8 cellular contexts compared by ENCODE assay signal in genomic region chr22:39292561-39293074, GRCh38. TPM values are rescaled to one million over a fixed set of nuclear protein-coding genes. Genes with fewer than 3 reads are reported as not detected.
A peak's percentile ranks its signal among the peaks of the same experiment; 100 is the strongest.
DNase-seq lines count a peak whose midpoint lies in the region; ATAC-seq and TF ChIP-seq lines count a peak whose summit lies in the region.

No MANE protein-coding gene starts in this region.

- peaks cover 58% of the 10 kb centered on the region for H3K4me1 Mint-ChIP-seq in chondrocyte (ENCODE audit: low read depth)

- no peaks in the 10 kb centered on the region for H3K36me3 ChIP-seq in stomach

- no peaks in the 10 kb centered on the region for H3K9me3 Mint-ChIP-seq in chondrocyte (ENCODE audit: low read depth)

- no peak for TF ChIP-seq EP300 in stomach (IDR thresholded peaks at IDR 0.05)

- H3K27me3 ChIP-seq in stomach, result no peaks in the 10 kb centered on the region

- TF ChIP-seq CTCF in chondrocyte (IDR thresholded peaks at IDR 0.05), result no peak
- TF ChIP-seq CTCF in stomach (IDR thresholded peaks at IDR 0.05), result no peak

- WGBS in stomach, 5 donors, result 13 to 37% (median 16%) methylated on average over 9 to 12 of the region's 12 CpGs

- H3K9me3 ChIP-seq in stomach, result no peaks in the 10 kb centered on the region

- intact Hi-C loops in left colon (cut with DNase I, micrococcal nuclease), result no loop called here
- intact Hi-C loops in stomach (cut with DNase I; ENCODE audit: low total_unique reads), result no loop called here

- no peaks in the 10 kb centered on the region for H3K36me3 Mint-ChIP-seq in chondrocyte (ENCODE audit: low read depth)

- peaks cover 39 to 60% (median 49%) of the 10 kb centered on the region in 4 donors for H3K4me1 ChIP-seq in stomach

- DNase-seq in EH (ENCODE audit: low read depth) (peak; percentile 97), NCI-H2196 (lab: John Stamatoyannopoulos, UW; ENCODE audit: unreplicated experiment) (peak; percentile 53), chondrocyte (ENCODE audit: low spot score) (peak; percentile 97), left colon (peak; percentile 77 to 87), stomach (peak; percentile 92), GM19240 (ENCODE audit: insufficient read length, low spot score) (no peak)
- no peak for DNase-seq in effector CD8-positive, alpha-beta T cell (lab: John Stamatoyannopoulos, UW)

- H3K4me3 Mint-ChIP-seq in chondrocyte (ENCODE audit: unreplicated experiment), result no peak overlapping the region

- H3K27ac ChIP-seq in stomach, result peak overlapping the region; percentile 70 to 93 (median 85)

- TF ChIP-seq POLR2A in stomach (IDR thresholded peaks at IDR 0.05), result no peak

- peak overlapping the region; percentile 96 for H3K27ac Mint-ChIP-seq in chondrocyte (ENCODE audit: unreplicated experiment)

- H3K27me3 Mint-ChIP-seq in chondrocyte (ENCODE audit: low read depth), result no peaks in the 10 kb centered on the region

- no peak overlapping the region for H3K4me3 ChIP-seq in stomach

- ATAC-seq in left colon (peak; percentile 88), HG02623 (IDR thresholded peaks at IDR 0.05; ENCODE audit: unreplicated experiment) (no peak)

RNA-seq across cellular contexts. Expression of gene RPL3, which starts 26.8 kb away (rescaled TPM):
- total RNA-seq in chondrocyte (1,302 to 1,415 TPM (median 1,326 TPM) in 3 replicates), left colon (1,000 to 10,000 TPM; 1,637 to 1,665 TPM), stomach (1,000 to 10,000 TPM in 4 of 5 donors, 100 to 1,000 TPM in 1; 940 to 2,730 (median 1,959) TPM)
- 1,000 to 10,000 TPM; 2,938 to 5,267 (median 3,478) TPM for polyA plus RNA-seq in stomach

RNA-seq across cellular contexts. Expression of gene PDGFB, which starts 47.8 kb away (rescaled TPM):
- total RNA-seq in chondrocyte, result 10.5 to 16.9 TPM (median 16.5 TPM) in 3 replicates
- 1 to 10 TPM; 2.7 to 5.3 TPM for total RNA-seq in left colon
- total RNA-seq in stomach, result 10 to 100 TPM in 2 of 5 donors, 1 to 10 TPM in 3; 1.2 to 58.5 (median 9.5) TPM
- polyA plus RNA-seq in stomach, result 1 to 10 TPM; 3.6 to 4.1 (median 3.6) TPM

RNA-seq across cellular contexts. Expression of gene SYNGR1, which starts 57.2 kb away (rescaled TPM):
- total RNA-seq in chondrocyte (15.0 to 18.4 TPM (median 16.5 TPM) in 3 replicates), left colon (1 to 10 TPM; 1.3 to 4.4 TPM), stomach (1 to 10 TPM in 4 of 5 donors, under 1 TPM in 1; 0.45 to 9.3 (median 5.2) TPM)
- 10 to 100 TPM in 1 of 3 donors, 1 to 10 TPM in 2; 7.3 to 18.1 (median 7.8) TPM for polyA plus RNA-seq in stomach

Comparison
In these comparisons a context has a peak if more than half of its experiments do, and no peak if none do; other contexts are left out.
1. DNase-seq: peak in EH (single experiment), NCI-H2196 (single experiment), chondrocyte (single experiment), left colon (2 of 2) and stomach (single experiment); none in effector CD8-positive, alpha-beta T cell (single experiment) and GM19240 (single experiment).